ENCODE assay signal across 8 cellular contexts in the genomic region with DNA sequence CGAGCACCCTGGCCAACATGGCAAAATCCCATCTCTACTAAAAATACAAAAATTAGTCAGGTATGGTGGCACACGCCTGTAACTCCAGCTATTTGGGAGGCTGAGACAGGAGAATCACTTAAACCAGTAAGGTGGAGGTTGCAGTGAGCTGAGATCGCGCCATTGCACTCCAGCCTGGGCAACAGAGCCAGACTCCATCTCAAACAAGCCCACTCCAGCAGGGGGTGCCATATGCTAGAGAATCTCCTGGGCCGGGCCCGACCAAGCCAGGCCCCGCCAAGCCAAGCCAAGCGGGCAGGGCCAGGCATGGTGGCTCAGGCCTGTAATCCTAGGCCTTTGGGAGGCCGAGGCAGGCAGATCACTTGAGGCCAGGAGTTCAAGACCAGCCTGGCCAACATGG. TPM values are rescaled to one million over a fixed set of nuclear protein-coding genes. Genes with fewer than 3 reads are reported as not detected.
DNase-seq lines count a peak whose midpoint lies in the region; ATAC-seq and TF ChIP-seq lines count a peak whose summit lies in the region.
"Not testable (repeated sequence)": the region's sequence is repeated elsewhere in the genome, so short reads cannot be mapped to it uniquely, and the experiment has no call there.

No MANE protein-coding gene starts in this region.

- peak; percentile 77; the same call in 1 of the 2 replicates for ATAC-seq in IMR-90 (ENCODE audit: low read depth)
- ATAC-seq in activated CD8-positive, alpha-beta memory T cell treated with anti-CD3 and anti-CD28 coated beads, Interleukin-2, amount 10 ng/mL, durations not matched to agents 7 days and 5 days = peak; percentile 95
- ATAC-seq in body of pancreas = peak; percentile 60
- ATAC-seq in left cardiac atrium = peak; percentile 68 to 76

- peaks cover 59% of the 10 kb centered on the region; the same call in 1 of the 2 replicates for H3K79me2 ChIP-seq in SK-N-SH (ENCODE audit: insufficient read depth)
- H3K79me2 ChIP-seq in trophoblast cell (ENCODE audit: control insufficient read depth, insufficient read depth, low read length, poor library complexity) = not testable (repeated sequence)

- not testable (repeated sequence) for H4K91ac ChIP-seq in IMR-90 (ENCODE audit: insufficient read depth, low read depth, low read length); trophoblast cell (ENCODE audit: low read depth, low read length)

- H3K56ac ChIP-seq in IMR-90 (ENCODE audit: extremely low read depth, insufficient read depth, low read length) = not testable (repeated sequence)

- not testable (repeated sequence) for H3K9me3 ChIP-seq in CD4-positive, alpha-beta memory T cell (ENCODE audit: control insufficient read depth in 1 of 2, low read length in 2 of 2); IMR-90 (ENCODE audit: control insufficient read depth, insufficient read depth, low read length); SK-N-SH; body of pancreas; trophoblast cell (ENCODE audit: insufficient read depth, low read depth, low read length)

- not testable (repeated sequence) for H3K27me3 ChIP-seq in CD4-positive, alpha-beta memory T cell (ENCODE audit: insufficient read depth, low read length); IMR-90 (ENCODE audit: control insufficient read depth, insufficient read depth, low read length); SK-N-SH (ENCODE audit: insufficient read depth); body of pancreas; trophoblast cell (ENCODE audit: insufficient read depth, low read length)

- not testable (repeated sequence) for H4K20me1 ChIP-seq in IMR-90 (ENCODE audit: insufficient read depth, low read length); SK-N-SH (ENCODE audit: insufficient read depth)

- DNase-seq in CD4-positive, alpha-beta memory T cell = peak; percentile 58 to 66 (median 62)
- DNase-seq in IMR-90 = not testable (repeated sequence)
- DNase-seq in SK-N-SH (peak; percentile 58), body of pancreas (peak; percentile 33 to 66 (median 42)), left cardiac atrium (peak; percentile 58), trophoblast cell (peak; percentile 69 to 89)
- DNase-seq in activated CD8-positive, alpha-beta memory T cell treated with anti-CD3 and anti-CD28 coated beads, Interleukin-2, amount 10 ng/mL, durations not matched to agents 7 days and 5 days = peak; percentile 77
- DNase-seq in stimulated activated CD8-positive, alpha-beta memory T cell treated with anti-CD3 and anti-CD28 coated beads, Interleukin-4, amount 100 ng/mL, for 48 hours = peak; percentile 84

- in situ Hi-C loops in IMR-90 (cut with MboI; ENCODE audit: low sequenced_read_pairs) = not testable (repeated sequence)

- not testable (repeated sequence) for BruUV-seq in IMR-90 (replicated peaks; lab: Mats Ljungman, UMichigan)

- not testable (repeated sequence) for H2BK15ac ChIP-seq in IMR-90 (ENCODE audit: low read depth, low read length)

- not testable (repeated sequence) for H3K9me2 ChIP-seq in SK-N-SH

- H2AK9ac ChIP-seq in IMR-90 (replicated peaks; ENCODE audit: low read depth, low read length, poor library complexity) = not testable (repeated sequence)

- H3K4me3 ChIP-seq in CD4-positive, alpha-beta memory T cell (ENCODE audit: low read length in 2 of 2); IMR-90 (ENCODE audit: insufficient read depth, low read depth, low read length); SK-N-SH (ENCODE audit: low read depth in 2 of 2, low read length in 1 of 2); body of pancreas; trophoblast cell (ENCODE audit: low read depth, low read length): not testable (repeated sequence)

- POLR2A ChIA-PET in CD4-positive, alpha-beta memory T cell (lab: Charles Lee; ENCODE audit: partially characterized antibody) = interaction anchor here (0.8 to 1.5 kb wide), 2 partner anchors 41 to 76 kb away, joined by 3 to 11 read pairs; partner anchors contain the start of genes SET and ZDHHC12
- POLR2A ChIA-PET in IMR-90 (lab: Charles Lee; ENCODE audit: unreplicated experiment); SK-N-SH (lab: Yijun Ruan, JAX): not testable (repeated sequence)

- H3K27ac Mint-ChIP-seq in CD4-positive, alpha-beta memory T cell; activated CD8-positive, alpha-beta memory T cell treated with anti-CD3 and anti-CD28 coated beads, Interleukin-2, amount 10 ng/mL, durations not matched to agents 7 days and 5 days: not testable (repeated sequence)

- H3K9me1 ChIP-seq in IMR-90 (ENCODE audit: insufficient read depth, low read length) = peaks cover 15% of the 10 kb centered on the region; the same call in 1 of the 2 replicates

- not testable (repeated sequence) for H3K4me3 Mint-ChIP-seq in CD4-positive, alpha-beta memory T cell; activated CD8-positive, alpha-beta memory T cell treated with anti-CD3 and anti-CD28 coated beads, Interleukin-2, amount 10 ng/mL, durations not matched to agents 7 days and 5 days

- H3K36me3 Mint-ChIP-seq in CD4-positive, alpha-beta memory T cell; activated CD8-positive, alpha-beta memory T cell treated with anti-CD3 and anti-CD28 coated beads, Interleukin-2, amount 10 ng/mL, durations not matched to agents 7 days and 5 days: not testable (repeated sequence)

- intact Hi-C loops in CD4-positive, alpha-beta memory T cell (cut with micrococcal nuclease) = loop anchor here (2.0 kb wide), 2 partner anchors 171 to 215 kb away; partner anchors contain the start of gene ENDOG
- intact Hi-C loops in IMR-90 (cut with micrococcal nuclease); body of pancreas (cut with DNase I); left cardiac atrium (cut with DNase I): not testable (repeated sequence)

- CTCF ChIA-PET in CD4-positive, alpha-beta memory T cell (lab: Charles Lee; ENCODE audit: partially characterized antibody) = interaction anchor here (1.0 to 2.2 kb wide), 10 partner anchors 9 to 289 kb away, joined by 3 to 10 read pairs (median 4); partner anchors contain the start of gene ENDOG
- CTCF ChIA-PET in IMR-90 (lab: Yijun Ruan, JAX) = not testable (repeated sequence)
- CTCF ChIA-PET in SK-N-SH (lab: Yijun Ruan, JAX) = interaction anchor here (0.9 to 1.1 kb wide), 3 partner anchors 12 to 68 kb away, joined by 3 to 4 read pairs (median 4); partner anchors contain the start of gene PKN3
- CTCF ChIA-PET in activated CD8-positive, alpha-beta memory T cell treated with anti-CD3 and anti-CD28 coated beads, Interleukin-2, amount 10 ng/mL, durations not matched to agents 7 days and 5 days (lab: Charles Lee) = interaction anchor here (1.2 to 1.9 kb wide), 5 partner anchors 16 to 173 kb away, joined by 3 to 14 read pairs (median 4); partner anchors contain the start of gene ENDOG

- no CpG with 5 or more reads among the region's 9 CpGs for WGBS in IMR-90 (ENCODE audit: extremely low coverage in 2 of 2, insufficient read length in 1 of 2), 2 experiments
- 98% methylated on average over 7 of the region's 9 CpGs for WGBS in SK-N-SH (ENCODE audit: low lambda C conversion rate)
- WGBS in body of pancreas, 2 donors = 90 to 92% methylated on average over 9 of the region's 9 CpGs
- no CpG with 5 or more reads among the region's 9 CpGs for WGBS in trophoblast cell (ENCODE audit: extremely low coverage, insufficient coverage, insufficient read length)

- not testable (repeated sequence) for H3K36me3 ChIP-seq in CD4-positive, alpha-beta memory T cell (ENCODE audit: insufficient read depth, low read length); IMR-90 (ENCODE audit: control insufficient read depth, insufficient read depth, low read length); SK-N-SH (replicated peaks in 1 of 2; ENCODE audit: control insufficient read depth in 1 of 2, insufficient read depth in 2 of 2, low read length in 1 of 2); body of pancreas (replicated peaks in 1 of 2; ENCODE audit: insufficient read depth in 1 of 2, low read depth in 2 of 2); trophoblast cell (ENCODE audit: control insufficient read depth in 1 of 2, insufficient read depth in 2 of 2, low read length in 2 of 2)

- H2BK20ac ChIP-seq in IMR-90 (ENCODE audit: low read depth, low read length) = not testable (repeated sequence)

- H3K4me2 ChIP-seq in IMR-90 (ENCODE audit: low read depth, low read length); SK-N-SH; trophoblast cell (ENCODE audit: low read length): not testable (repeated sequence)

- H3K79me1 ChIP-seq in IMR-90 (ENCODE audit: low read depth in 1 of 2, low read length in 2 of 2) = peaks cover 22 to 30% of the 10 kb centered on the region in 2 experiments
- not testable (repeated sequence) for H3K79me1 ChIP-seq in trophoblast cell (ENCODE audit: low read length)

- not testable (repeated sequence) for H2BK12ac ChIP-seq in trophoblast cell (ENCODE audit: low read length)

- H4K12ac ChIP-seq in trophoblast cell (ENCODE audit: low read depth, low read length) = not testable (repeated sequence)

- not testable (repeated sequence) for H3K4me1 ChIP-seq in CD4-positive, alpha-beta memory T cell (ENCODE audit: insufficient read depth, low read length); IMR-90 (ENCODE audit: control insufficient read depth, insufficient read depth, low read length); SK-N-SH (ENCODE audit: control insufficient read depth in 1 of 2, insufficient read depth in 2 of 2, low read depth in 1 of 2, low read length in 1 of 2); body of pancreas; trophoblast cell (ENCODE audit: control insufficient read depth in 1 of 2, insufficient read depth in 2 of 2, low read length in 2 of 2)

- H3K9me3 Mint-ChIP-seq in CD4-positive, alpha-beta memory T cell; activated CD8-positive, alpha-beta memory T cell treated with anti-CD3 and anti-CD28 coated beads, Interleukin-2, amount 10 ng/mL, durations not matched to agents 7 days and 5 days (ENCODE audit: low read depth): not testable (repeated sequence)

- H3K4ac ChIP-seq in IMR-90 (ENCODE audit: low read depth, low read length); trophoblast cell (ENCODE audit: low read depth, low read length): not testable (repeated sequence)

- not testable (repeated sequence) for H3K23ac ChIP-seq in IMR-90 (ENCODE audit: low read depth, low read length); trophoblast cell (ENCODE audit: low read length)

- not testable (repeated sequence) for TF ChIP-seq EP300 in SK-N-SH (IDR thresholded peaks at IDR 0.05; ENCODE audit: borderline replicate concordance in 1 of 2, low read depth in 1 of 2, low read length in 1 of 2)

- not testable (repeated sequence) for H4K8ac ChIP-seq in IMR-90 (ENCODE audit: low read depth in 2 of 2, low read length in 2 of 2); trophoblast cell (ENCODE audit: low read depth, low read length)

- dilution Hi-C loops in IMR-90 (cut with HindIII; ENCODE audit: low sequenced_read_pairs, unreplicated experiment) = not testable (repeated sequence)

- not testable (repeated sequence) for H2BK5ac ChIP-seq in IMR-90 (ENCODE audit: low read depth, low read length, poor library complexity, severe bottlenecking); trophoblast cell (ENCODE audit: low read depth, low read length, poor library complexity)

- not testable (repeated sequence) for H2AFZ ChIP-seq in IMR-90 (replicated peaks; ENCODE audit: low read length, poor library complexity); SK-N-SH (ENCODE audit: low read depth); trophoblast cell (ENCODE audit: insufficient read depth, low read length, poor library complexity)

- H3K4me1 Mint-ChIP-seq in CD4-positive, alpha-beta memory T cell; activated CD8-positive, alpha-beta memory T cell treated with anti-CD3 and anti-CD28 coated beads, Interleukin-2, amount 10 ng/mL, durations not matched to agents 7 days and 5 days: not testable (repeated sequence)

- peak; percentile 32; the same call in 1 of the 2 replicates for TF ChIP-seq CTCF in IMR-90 (conservative IDR thresholded peaks at IDR 0.05; ENCODE audit: low read depth, low read length)
- TF ChIP-seq CTCF in SK-N-SH (IDR thresholded peaks at IDR 0.05) = peak; percentile 37
- peak in 4 of 7 experiments; percentile 18 to 31 (median 30) for TF ChIP-seq CTCF in body of pancreas (IDR thresholded peaks at IDR 0.05)

- TF ChIP-seq POLR2A in IMR-90 (IDR thresholded peaks at IDR 0.05; ENCODE audit: low read depth, low read length); body of pancreas (IDR thresholded peaks at IDR 0.05): not testable (repeated sequence)

- not testable (repeated sequence) for H2BK120ac ChIP-seq in IMR-90 (ENCODE audit: low read depth, low read length); trophoblast cell (ENCODE audit: insufficient read depth, low read length, poor library complexity)

- not testable (repeated sequence) for H3K9ac ChIP-seq in IMR-90 (ENCODE audit: low read depth, low read length); SK-N-SH; trophoblast cell (ENCODE audit: low read length)

- peak; percentile 50 for TF ChIP-seq RAD21 in IMR-90 (IDR thresholded peaks at IDR 0.05; ENCODE audit: low read length)
- peak; percentile 42 for TF ChIP-seq RAD21 in SK-N-SH (IDR thresholded peaks at IDR 0.05; ENCODE audit: low read length)

- H3F3A ChIP-seq in SK-N-SH (replicated peaks; ENCODE audit: insufficient read depth) = peaks cover 12% of the 10 kb centered on the region

- H3K27ac ChIP-seq in CD4-positive, alpha-beta memory T cell (ENCODE audit: low read depth, low read length); IMR-90 (ENCODE audit: insufficient read depth, low read length); SK-N-SH (ENCODE audit: low read depth in 2 of 2, low read length in 1 of 2); body of pancreas; trophoblast cell (ENCODE audit: low read depth, low read length): not testable (repeated sequence)

- not testable (repeated sequence) for H3K14ac ChIP-seq in IMR-90 (replicated peaks; ENCODE audit: low read depth, low read length); trophoblast cell (ENCODE audit: low read length)

- H3K27me3 Mint-ChIP-seq in CD4-positive, alpha-beta memory T cell; activated CD8-positive, alpha-beta memory T cell treated with anti-CD3 and anti-CD28 coated beads, Interleukin-2, amount 10 ng/mL, durations not matched to agents 7 days and 5 days: not testable (repeated sequence)

- H2AK5ac ChIP-seq in IMR-90 (ENCODE audit: low read depth, low read length); trophoblast cell (ENCODE audit: low read length): not testable (repeated sequence)

- not testable (repeated sequence) for H4K5ac ChIP-seq in IMR-90 (ENCODE audit: low read depth, low read length)

- not testable (repeated sequence) for H3K18ac ChIP-seq in IMR-90 (ENCODE audit: low read depth, low read length); trophoblast cell (ENCODE audit: low read length)

RNA-seq across cellular contexts. Expression of gene DYNC2I2, which starts 8.4 kb away (rescaled TPM):
- 1 to 10 TPM; 4.3 to 4.6 TPM for total RNA-seq in CD4-positive, alpha-beta memory T cell
- polyA plus RNA-seq in CD4-positive, alpha-beta memory T cell = 1 to 10 TPM; 1.7 to 2.4 TPM
- 36.1 and 37.1 TPM in 2 replicates for total RNA-seq in IMR-90 (2012; rRNA removed)
- 33.7 and 42.9 TPM in 2 replicates for polyA plus RNA-seq in IMR-90 (2012; rRNA removed)
- 27.9 and 40.6 TPM in 2 replicates for polyA plus RNA-seq in IMR-90 (2012; cell fraction: cytosol; rRNA removed)
- polyA plus RNA-seq in IMR-90 (2012; cell fraction: nucleus; rRNA removed; ENCODE audit: low replicate concordance) = 24.0 and 102 TPM in 2 replicates
- 57.2 and 73.7 TPM in 2 replicates for polyA plus RNA-seq in SK-N-SH (2012; rRNA removed)
- 26.1 and 39.0 TPM in 2 replicates for polyA plus RNA-seq in SK-N-SH (2012; cell fraction: cytosol; rRNA removed)
- 102 and 199 TPM in 2 replicates for polyA plus RNA-seq in SK-N-SH (2012; cell fraction: nucleus; rRNA removed)
- 10 to 100 TPM; 52.5 to 67.8 TPM for total RNA-seq in activated CD8-positive, alpha-beta memory T cell treated with anti-CD3 and anti-CD28 coated beads, Interleukin-2, amount 10 ng/mL, durations not matched to agents 7 days and 5 days
- 10 to 100 TPM; 58.1 to 62.3 TPM for total RNA-seq in body of pancreas
- 10 to 100 TPM; 12.8 to 20.3 TPM for total RNA-seq in left cardiac atrium
- polyA plus RNA-seq in trophoblast cell (2013) = 19.9 and 21.1 TPM in 2 replicates

RNA-seq across cellular contexts. Expression of gene SET, which starts 40.8 kb away (rescaled TPM):
- 100 to 1,000 TPM; 261 to 264 TPM for total RNA-seq in CD4-positive, alpha-beta memory T cell
- polyA plus RNA-seq in CD4-positive, alpha-beta memory T cell = 100 to 1,000 TPM; 132 to 191 TPM
- 182 and 587 TPM in 2 replicates for total RNA-seq in IMR-90 (2012; rRNA removed)
- polyA plus RNA-seq in IMR-90 (2012; rRNA removed) = 80.2 and 104 TPM in 2 replicates
- polyA plus RNA-seq in IMR-90 (2012; cell fraction: cytosol; rRNA removed) = 13.7 and 17.9 TPM in 2 replicates
- 21.2 and 52.6 TPM in 2 replicates for polyA plus RNA-seq in IMR-90 (2012; cell fraction: nucleus; rRNA removed; ENCODE audit: low replicate concordance)
- 64.6 and 79.5 TPM in 2 replicates for polyA plus RNA-seq in SK-N-SH (2012; rRNA removed)
- polyA plus RNA-seq in SK-N-SH (2012; cell fraction: cytosol; rRNA removed) = 101 and 156 TPM in 2 replicates
- 59.7 and 115 TPM in 2 replicates for polyA plus RNA-seq in SK-N-SH (2012; cell fraction: nucleus; rRNA removed)
- 100 to 1,000 TPM; 436 to 623 TPM for total RNA-seq in activated CD8-positive, alpha-beta memory T cell treated with anti-CD3 and anti-CD28 coated beads, Interleukin-2, amount 10 ng/mL, durations not matched to agents 7 days and 5 days
- 10 to 100 TPM; 70.9 to 87.2 TPM for total RNA-seq in body of pancreas
- total RNA-seq in left cardiac atrium = 100 to 1,000 TPM; 158 to 191 TPM
- polyA plus RNA-seq in trophoblast cell (2013) = 357 and 372 TPM in 2 replicates

RNA-seq across cellular contexts. Expression of gene PKN3, which starts 54.1 kb away (rescaled TPM):
- total RNA-seq in CD4-positive, alpha-beta memory T cell = 1 to 10 TPM; 1.7 to 2.6 TPM
- polyA plus RNA-seq in CD4-positive, alpha-beta memory T cell = 1 to 10 TPM in 1 of 2 donors, under 1 TPM in 1; 0.48 to 1.3 TPM
- total RNA-seq in IMR-90 (2012; rRNA removed) (1.6 and 1.7 TPM in 2 replicates), body of pancreas (10 to 100 TPM in 1 of 2 donors, 1 to 10 TPM in 1; 4.9 to 10.2 TPM), left cardiac atrium (10 to 100 TPM in 1 of 2 donors, 1 to 10 TPM in 1; 6.2 to 11.2 TPM)
- polyA plus RNA-seq in IMR-90 (2012; rRNA removed) (3.8 and 5.7 TPM in 2 replicates), SK-N-SH (2012; rRNA removed) (5.0 and 7.8 TPM in 2 replicates)
- 3.5 and 3.6 TPM in 2 replicates for polyA plus RNA-seq in IMR-90 (2012; cell fraction: cytosol; rRNA removed)
- 18.8 and 32.4 TPM in 2 replicates for polyA plus RNA-seq in IMR-90 (2012; cell fraction: nucleus; rRNA removed; ENCODE audit: low replicate concordance)
- polyA plus RNA-seq in SK-N-SH (2012; cell fraction: cytosol; rRNA removed) = 1.8 and 4.1 TPM in 2 replicates
- polyA plus RNA-seq in SK-N-SH (2012; cell fraction: nucleus; rRNA removed) = 15.1 and 16.8 TPM in 2 replicates
- total RNA-seq in activated CD8-positive, alpha-beta memory T cell treated with anti-CD3 and anti-CD28 coated beads, Interleukin-2, amount 10 ng/mL, durations not matched to agents 7 days and 5 days = 1 to 10 TPM; 8.1 to 9.1 TPM
- 7.5 and 7.7 TPM in 2 replicates for polyA plus RNA-seq in trophoblast cell (2013)
